In the genomic region with DNA sequence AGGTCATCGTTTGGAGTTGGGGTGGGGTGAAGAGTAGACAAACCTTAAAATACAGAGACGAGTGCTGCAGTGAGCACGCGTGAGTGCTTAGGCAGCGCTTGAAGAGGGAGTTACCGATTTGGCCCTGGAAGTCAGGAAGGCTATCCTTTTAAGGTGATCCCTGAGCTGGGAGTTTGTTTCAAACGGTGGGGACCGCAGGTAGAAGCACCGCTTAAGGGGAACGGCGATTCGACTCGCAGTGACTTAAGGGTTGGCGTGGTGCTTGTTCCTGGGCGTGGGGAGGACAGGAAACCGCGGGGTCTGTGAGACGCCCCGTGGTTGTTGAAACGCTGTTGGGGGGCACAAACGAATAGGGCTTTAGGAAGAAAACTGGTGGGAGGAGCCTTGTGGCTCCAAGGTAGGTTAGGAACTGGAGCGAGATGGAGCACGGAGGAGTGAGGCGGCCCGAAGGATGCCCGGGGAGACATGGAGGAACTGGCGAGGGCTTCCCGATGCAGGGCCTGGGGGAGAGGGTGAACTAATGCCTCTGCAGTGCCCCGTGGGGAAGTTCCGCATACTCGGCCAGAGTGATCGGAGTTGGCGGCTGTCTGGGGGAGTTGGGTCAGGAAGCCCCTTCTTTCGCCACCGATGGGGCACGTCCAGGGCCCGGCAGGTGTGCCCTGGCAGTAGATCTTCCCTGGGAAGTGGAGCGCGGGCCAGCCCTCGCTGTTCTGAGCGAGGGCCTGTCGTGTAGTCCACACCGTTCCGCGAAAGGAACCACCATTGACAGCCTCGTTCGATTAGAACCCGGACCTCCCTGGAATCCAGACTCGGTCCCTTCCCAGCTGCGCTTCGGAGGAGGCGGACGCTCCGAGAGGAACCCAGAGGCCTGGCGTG, we compare ENCODE assay signal across 8 cellular contexts. TPM values are rescaled to one million over a fixed set of nuclear protein-coding genes. Genes with fewer than 3 reads are reported as not detected.
A peak's percentile ranks its signal among the peaks of the same experiment; 100 is the strongest.
DNase-seq lines count a peak whose midpoint lies in the region; ATAC-seq, FAIRE-seq and TF ChIP-seq lines count a peak whose summit lies in the region.

No MANE protein-coding gene starts in this region.

- peak overlapping the region; percentile 23 for H3K27ac ChIP-seq in keratinocyte (ENCODE audit: control insufficient read depth, insufficient read depth, low read length)

- H3K36me3 ChIP-seq in bronchial epithelial cell (ENCODE audit: control insufficient read depth, insufficient read depth, low read length) (no peaks in the 10 kb centered on the region), keratinocyte (ENCODE audit: control insufficient read depth in 2 of 2, extremely low read depth in 1 of 2, insufficient read depth in 2 of 2, low read length in 2 of 2) (no peaks in the 10 kb centered on the region)

- no peaks in the 10 kb centered on the region for H3K9me1 ChIP-seq in keratinocyte (ENCODE audit: control insufficient read depth, extremely low read depth, insufficient read depth, low read length)

- peaks cover 4% of the 10 kb centered on the region for H4K20me1 ChIP-seq in keratinocyte (ENCODE audit: control insufficient read depth, extremely low read depth, insufficient read depth, low read length)

- no peaks in the 10 kb centered on the region for H3K27me3 ChIP-seq in bronchial epithelial cell (ENCODE audit: control insufficient read depth, insufficient read depth, low read length)
- H3K27me3 ChIP-seq in keratinocyte (ENCODE audit: control insufficient read depth, extremely low read depth, insufficient read depth, low read length): no peaks in the 10 kb centered on the region

- peak overlapping the region; percentile 18 for H2AFZ ChIP-seq in keratinocyte (ENCODE audit: control insufficient read depth, low read length)

- no peak for TF ChIP-seq POLR2A in H54 (IDR thresholded peaks at IDR 0.05; ENCODE audit: low read depth, low read length)

- dilution Hi-C loops in keratinocyte (cut with MboI; ENCODE audit: extremely low pct_ligation_motif_present, low sequenced_read_pairs): no loop called here

- FAIRE-seq in bronchial epithelial cell (lab: Jason Lieb, UNC) (no peak), keratinocyte (lab: Jason Lieb, UNC) (no peak), H54 (lab: Jason Lieb, UNC) (no peak)

- H3K4me3 ChIP-seq in bronchial epithelial cell (ENCODE audit: low read depth, low read length) (peak overlapping the region; percentile 54), keratinocyte (ENCODE audit: control insufficient read depth in 2 of 3, extremely low read depth in 1 of 3, insufficient read depth in 2 of 3, low read depth in 1 of 3, low read length in 3 of 3) (peak overlapping the region; percentile 33 to 61 (median 33))

- H3K79me2 ChIP-seq in keratinocyte (ENCODE audit: control insufficient read depth, insufficient read depth, low read length): peaks cover 30% of the 10 kb centered on the region

- no peak for TF ChIP-seq CTCF in bronchial epithelial cell (IDR thresholded peaks at IDR 0.05; ENCODE audit: insufficient read depth, low read length, severe bottlenecking)
- no peak for TF ChIP-seq CTCF in keratinocyte (optimal IDR thresholded peaks at IDR 0.05 in 1 of 3, IDR thresholded peaks at IDR 0.05 in 1 of 3, conservative IDR thresholded peaks at IDR 0.05 in 1 of 3; ENCODE audit: extremely low read depth in 1 of 3, insufficient read depth in 2 of 3, low read length in 3 of 3)

- DNase-seq in NOMO-1 (lab: John Stamatoyannopoulos, UW; ENCODE audit: unreplicated experiment in 2 of 2) (peak; percentile 61 to 62), NOMO-1 treated with dmso at 0.1 percent for 144 hours (lab: John Stamatoyannopoulos, UW; ENCODE audit: unreplicated experiment) (no peak), bronchial epithelial cell (ENCODE audit: low read depth) (peak; percentile 32), keratinocyte (ENCODE audit: low read depth, low spot score) (no peak), H54 (ENCODE audit: insufficient read length, low spot score) (no peak)
- peak; percentile 6 for DNase-seq in stimulated activated CD8-positive, alpha-beta memory T cell treated with anti-CD3 and anti-CD28 coated beads, Interleukin-15, amount 100 ng/mL, for 1 hour (ENCODE audit: low read depth)

- peak overlapping the region; percentile 65 for H3K4me2 ChIP-seq in keratinocyte (ENCODE audit: control insufficient read depth, extremely low read depth, insufficient read depth, low read depth, low read length)

- H3K9me3 ChIP-seq in keratinocyte (ENCODE audit: control insufficient read depth, low read depth, low read length): peaks cover 2% of the 10 kb centered on the region

- no peaks in the 10 kb centered on the region for H3K4me1 ChIP-seq in keratinocyte (ENCODE audit: control insufficient read depth, extremely low read depth, insufficient read depth, low read length)

- ATAC-seq in SK-N-SH treated with all-trans-retinoic acid at 6 μM for 48 hours: peak; percentile 38
- no peak for ATAC-seq in HG03139 (IDR thresholded peaks at IDR 0.05; ENCODE audit: unreplicated experiment)

- peak overlapping the region; percentile 62 for H3K9ac ChIP-seq in keratinocyte (ENCODE audit: control insufficient read depth, extremely low read depth, insufficient read depth, low read length)

TF ChIP-seq in SK-N-SH treated with all-trans-retinoic acid at 6 μM for 48 hours, 23 proteins besides CTCF, POLR2A, EP300 and RAD21:
- TF ChIP-seq CSDC2 (CRISPR knock-in tag; IDR thresholded peaks at IDR 0.05): no peak
- no peak for TF ChIP-seq BACH2 (CRISPR knock-in tag; IDR thresholded peaks at IDR 0.05; ENCODE audit: borderline replicate concordance)
- no peak for TF ChIP-seq GLIS3 (CRISPR knock-in tag; IDR thresholded peaks at IDR 0.05)
TF ChIP-seq in SK-N-SH treated with all-trans-retinoic acid at 6 μM for 48 hours: peak in this region for 0.

RNA-seq across cellular contexts. Expression of gene CDYL, which starts 1.3 kb away (rescaled TPM):
- total RNA-seq in bronchial epithelial cell: 46.1 and 50.7 TPM in 2 replicates
- 37.1 to 48.0 TPM (median 42.6 TPM) in 3 replicates for polyA plus RNA-seq in keratinocyte
- polyA plus RNA-seq in keratinocyte (2011; ENCODE audit: low read depth): 62.9 TPM
- 36.8 and 57.4 TPM in 2 replicates for polyA plus RNA-seq in keratinocyte (2011; cell fraction: cytosol; rRNA removed)
- polyA plus RNA-seq in keratinocyte (2011; cell fraction: nucleus; rRNA removed): 53.4 and 60.3 TPM in 2 replicates
- 30.4 and 42.8 TPM in 2 replicates for polyA plus RNA-seq in keratinocyte (2012; ENCODE audit: low replicate concordance)
- 34.7 to 78.3 TPM (median 68.1 TPM) in 3 replicates for polyA minus RNA-seq in keratinocyte
- 49.5 TPM for polyA minus RNA-seq in keratinocyte (2011; cell fraction: cytosol; rRNA and poly(A)+ RNA removed)
- polyA minus RNA-seq in keratinocyte (2011; cell fraction: nucleus; rRNA and poly(A)+ RNA removed): 31.5 and 54.2 TPM in 2 replicates

Comparison
In these comparisons a context has a peak if more than half of its experiments do, and no peak if none do; other contexts are left out.
1. DNase-seq: peak in NOMO-1 (2 of 2), bronchial epithelial cell (single experiment) and stimulated activated CD8-positive, alpha-beta memory T cell treated with anti-CD3 and anti-CD28 coated beads, Interleukin-15, amount 100 ng/mL, for 1 hour (single experiment); none in NOMO-1 treated with dmso at 0.1 percent for 144 hours (single experiment), keratinocyte (single experiment) and H54 (single experiment).